ENCODE assay signal across 1 cellular context in the genomic region with DNA sequence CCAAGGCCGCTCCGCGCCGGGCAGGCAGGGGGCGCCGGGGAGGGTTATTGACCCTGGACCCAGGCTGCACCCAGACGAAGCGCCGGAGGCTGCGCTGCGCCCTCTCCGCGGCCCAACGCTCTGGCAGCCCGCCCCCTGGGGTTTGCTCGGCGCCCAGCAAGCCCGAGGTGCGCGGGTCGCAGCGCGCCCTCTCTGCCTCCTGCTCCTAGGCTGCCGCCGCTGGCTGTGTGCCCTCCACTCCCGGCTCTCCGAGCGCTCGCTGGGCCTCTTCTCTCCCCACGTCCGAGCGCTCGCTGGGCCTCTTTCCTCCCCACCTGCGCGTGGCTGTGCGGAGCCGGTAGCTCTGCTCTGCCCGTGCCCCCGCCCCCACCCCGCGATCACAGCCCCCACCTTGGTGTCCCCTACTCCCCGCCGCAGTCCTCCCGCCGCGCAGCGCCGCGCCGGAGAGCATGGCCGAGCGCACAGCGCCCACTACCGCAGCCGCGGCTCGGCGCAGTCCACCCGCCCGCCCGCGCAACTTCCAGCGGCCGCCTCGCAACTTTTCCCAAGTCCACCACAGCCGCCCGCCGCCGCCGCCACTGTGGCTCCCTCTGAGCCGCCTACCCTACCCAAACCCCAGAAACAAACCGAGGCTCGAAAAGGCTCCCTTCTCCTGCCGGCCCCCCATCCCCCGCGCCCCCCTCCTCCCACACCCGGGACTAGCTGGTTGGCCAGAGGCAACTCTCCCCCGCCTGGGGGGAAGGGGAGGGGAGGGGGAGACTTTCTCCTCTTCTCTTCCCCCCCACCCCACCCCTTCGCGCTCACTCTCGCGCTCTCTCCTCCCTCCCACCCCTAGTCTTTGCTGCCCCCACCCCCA.
A peak's percentile ranks its signal among the peaks of the same experiment; 100 is the strongest.
TF ChIP-seq lines count a peak whose summit lies in the region.

No MANE protein-coding gene starts in this region.

TF ChIP-seq in HepG2, 621 proteins besides CTCF, POLR2A, EP300 and RAD21 (continued from another document and continues in another):
- TF ChIP-seq KLF6 (CRISPR knock-in tag; IDR thresholded peaks at IDR 0.05), result no peak
- no peak for TF ChIP-seq SNRNP70 (IDR thresholded peaks at IDR 0.05; ENCODE audit: low read depth, low read length)
- TF ChIP-seq GPN1 (CRISPR knock-in tag; IDR thresholded peaks at IDR 0.05; ENCODE audit: borderline replicate concordance), result no peak
- TF ChIP-seq ZNF879 (CRISPR knock-in tag; IDR thresholded peaks at IDR 0.05), result no peak
- TF ChIP-seq SAFB2 (CRISPR knock-in tag; IDR thresholded peaks at IDR 0.05; ENCODE audit: borderline replicate concordance, low read depth), result 0 out of 2 replicates have a peak, but pooled peaks have one; percentile 69
- TF ChIP-seq, protein P1, sequence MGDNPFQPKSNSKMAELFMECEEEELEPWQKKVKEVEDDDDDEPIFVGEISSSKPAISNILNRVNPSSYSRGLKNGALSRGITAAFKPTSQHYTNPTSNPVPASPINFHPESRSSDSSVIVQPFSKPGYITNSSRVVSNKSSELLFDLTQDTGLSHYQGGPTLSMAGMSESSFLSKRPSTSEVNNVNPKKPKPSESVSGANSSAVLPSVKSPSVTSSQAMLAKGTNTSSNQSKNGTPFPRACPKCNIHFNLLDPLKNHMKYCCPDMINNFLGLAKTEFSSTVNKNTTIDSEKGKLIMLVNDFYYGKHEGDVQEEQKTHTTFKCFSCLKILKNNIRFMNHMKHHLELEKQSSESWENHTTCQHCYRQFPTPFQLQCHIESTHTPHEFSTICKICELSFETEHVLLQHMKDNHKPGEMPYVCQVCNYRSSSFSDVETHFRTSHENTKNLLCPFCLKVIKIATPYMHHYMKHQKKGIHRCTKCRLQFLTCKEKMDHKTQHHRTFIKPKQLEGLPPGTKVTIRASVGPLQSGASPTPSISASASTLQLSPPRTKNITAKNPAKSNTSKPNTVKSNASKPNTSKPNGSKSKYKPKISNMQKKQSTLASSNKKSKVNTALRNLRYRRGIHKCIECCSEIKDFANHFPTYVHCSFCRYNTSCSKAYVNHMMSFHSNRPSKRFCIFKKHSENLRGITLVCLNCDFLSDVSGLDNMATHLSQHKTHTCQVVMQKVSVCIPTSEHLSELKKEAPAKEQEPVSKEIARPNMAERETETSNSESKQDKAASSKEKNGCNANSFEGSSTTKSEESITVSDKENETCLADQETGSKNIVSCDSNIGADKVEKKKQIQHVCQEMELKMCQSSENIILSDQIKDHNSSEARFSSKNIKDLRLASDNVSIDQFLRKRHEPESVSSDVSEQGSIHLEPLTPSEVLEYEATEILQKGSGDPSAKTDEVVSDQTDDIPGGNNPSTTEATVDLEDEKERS (CRISPR knock-in tag; IDR thresholded peaks at IDR 0.05), result 0 out of 2 replicates have a peak, but pooled peaks have one; percentile 23
- TF ChIP-seq, protein P2, sequence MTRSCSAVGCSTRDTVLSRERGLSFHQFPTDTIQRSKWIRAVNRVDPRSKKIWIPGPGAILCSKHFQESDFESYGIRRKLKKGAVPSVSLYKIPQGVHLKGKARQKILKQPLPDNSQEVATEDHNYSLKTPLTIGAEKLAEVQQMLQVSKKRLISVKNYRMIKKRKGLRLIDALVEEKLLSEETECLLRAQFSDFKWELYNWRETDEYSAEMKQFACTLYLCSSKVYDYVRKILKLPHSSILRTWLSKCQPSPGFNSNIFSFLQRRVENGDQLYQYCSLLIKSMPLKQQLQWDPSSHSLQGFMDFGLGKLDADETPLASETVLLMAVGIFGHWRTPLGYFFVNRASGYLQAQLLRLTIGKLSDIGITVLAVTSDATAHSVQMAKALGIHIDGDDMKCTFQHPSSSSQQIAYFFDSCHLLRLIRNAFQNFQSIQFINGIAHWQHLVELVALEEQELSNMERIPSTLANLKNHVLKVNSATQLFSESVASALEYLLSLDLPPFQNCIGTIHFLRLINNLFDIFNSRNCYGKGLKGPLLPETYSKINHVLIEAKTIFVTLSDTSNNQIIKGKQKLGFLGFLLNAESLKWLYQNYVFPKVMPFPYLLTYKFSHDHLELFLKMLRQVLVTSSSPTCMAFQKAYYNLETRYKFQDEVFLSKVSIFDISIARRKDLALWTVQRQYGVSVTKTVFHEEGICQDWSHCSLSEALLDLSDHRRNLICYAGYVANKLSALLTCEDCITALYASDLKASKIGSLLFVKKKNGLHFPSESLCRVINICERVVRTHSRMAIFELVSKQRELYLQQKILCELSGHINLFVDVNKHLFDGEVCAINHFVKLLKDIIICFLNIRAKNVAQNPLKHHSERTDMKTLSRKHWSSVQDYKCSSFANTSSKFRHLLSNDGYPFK (CRISPR knock-in tag; IDR thresholded peaks at IDR 0.05; ENCODE audit: borderline replicate concordance), result no peak
- TF ChIP-seq RXRA (CRISPR knock-in tag; IDR thresholded peaks at IDR 0.05), result peak; percentile 83
- TF ChIP-seq SAP130 (CRISPR knock-in tag; IDR thresholded peaks at IDR 0.05; ENCODE audit: low read depth), result peak; percentile 15; the same call in 1 of the 2 replicates
- TF ChIP-seq ZFX (CRISPR knock-in tag; IDR thresholded peaks at IDR 0.05; ENCODE audit: low read depth), result peak; percentile 63
- no peak for TF ChIP-seq SOX13 (IDR thresholded peaks at IDR 0.05)
- peak in 1 of 2 experiments; percentile 7; a peak in 1 of 4 replicates for TF ChIP-seq SOX13 (CRISPR knock-in tag; conservative IDR thresholded peaks at IDR 0.05 in 1 of 2, IDR thresholded peaks at IDR 0.05 in 1 of 2)
- TF ChIP-seq, protein P3, sequence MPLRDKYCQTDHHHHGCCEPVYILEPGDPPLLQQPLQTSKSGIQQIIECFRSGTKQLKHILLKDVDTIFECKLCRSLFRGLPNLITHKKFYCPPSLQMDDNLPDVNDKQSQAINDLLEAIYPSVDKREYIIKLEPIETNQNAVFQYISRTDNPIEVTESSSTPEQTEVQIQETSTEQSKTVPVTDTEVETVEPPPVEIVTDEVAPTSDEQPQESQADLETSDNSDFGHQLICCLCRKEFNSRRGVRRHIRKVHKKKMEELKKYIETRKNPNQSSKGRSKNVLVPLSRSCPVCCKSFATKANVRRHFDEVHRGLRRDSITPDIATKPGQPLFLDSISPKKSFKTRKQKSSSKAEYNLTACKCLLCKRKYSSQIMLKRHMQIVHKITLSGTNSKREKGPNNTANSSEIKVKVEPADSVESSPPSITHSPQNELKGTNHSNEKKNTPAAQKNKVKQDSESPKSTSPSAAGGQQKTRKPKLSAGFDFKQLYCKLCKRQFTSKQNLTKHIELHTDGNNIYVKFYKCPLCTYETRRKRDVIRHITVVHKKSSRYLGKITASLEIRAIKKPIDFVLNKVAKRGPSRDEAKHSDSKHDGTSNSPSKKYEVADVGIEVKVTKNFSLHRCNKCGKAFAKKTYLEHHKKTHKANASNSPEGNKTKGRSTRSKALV (CRISPR knock-in tag; IDR thresholded peaks at IDR 0.05), result peak; percentile 96
- TF ChIP-seq MED1 (CRISPR knock-in tag; IDR thresholded peaks at IDR 0.05), result 0 out of 2 replicates have a peak, but pooled peaks have one; percentile 20
- no peak for TF ChIP-seq NONO (IDR thresholded peaks at IDR 0.05)
- 0 out of 2 replicates have a peak, but pooled peaks have one; percentile 42 for TF ChIP-seq NONO (CRISPR knock-in tag; conservative IDR thresholded peaks at IDR 0.05)
- no peak for TF ChIP-seq MEF2D (CRISPR knock-in tag; IDR thresholded peaks at IDR 0.05)
- TF ChIP-seq PHF5A (CRISPR knock-in tag; IDR thresholded peaks at IDR 0.05; ENCODE audit: low read depth, unreplicated experiment), result no peak
- TF ChIP-seq, protein P4, sequence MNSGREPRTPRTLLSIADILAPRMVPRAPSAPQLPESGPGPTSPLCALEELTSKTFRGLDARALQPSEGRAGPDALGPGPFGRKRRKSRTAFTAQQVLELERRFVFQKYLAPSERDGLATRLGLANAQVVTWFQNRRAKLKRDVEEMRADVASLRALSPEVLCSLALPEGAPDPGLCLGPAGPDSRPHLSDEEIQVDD (CRISPR knock-in tag; IDR thresholded peaks at IDR 0.05; ENCODE audit: borderline replicate concordance), result no peak
- peak; percentile 72; the same call in 1 of the 2 replicates for TF ChIP-seq MTF2 (CRISPR knock-in tag; IDR thresholded peaks at IDR 0.05; ENCODE audit: borderline replicate concordance)
- TF ChIP-seq, protein P5, sequence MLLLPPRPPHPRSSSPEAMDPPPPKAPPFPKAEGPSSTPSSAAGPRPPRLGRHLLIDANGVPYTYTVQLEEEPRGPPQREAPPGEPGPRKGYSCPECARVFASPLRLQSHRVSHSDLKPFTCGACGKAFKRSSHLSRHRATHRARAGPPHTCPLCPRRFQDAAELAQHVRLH (CRISPR knock-in tag; IDR thresholded peaks at IDR 0.05; ENCODE audit: borderline replicate concordance, low read depth), result peak; percentile 68; the same call in 1 of the 2 replicates
- TF ChIP-seq ZNF292 (CRISPR knock-in tag; IDR thresholded peaks at IDR 0.05; ENCODE audit: borderline replicate concordance, low read depth), result no peak
- TF ChIP-seq ZSCAN29 (CRISPR knock-in tag; conservative IDR thresholded peaks at IDR 0.05), result no peak
- TF ChIP-seq, protein P6, sequence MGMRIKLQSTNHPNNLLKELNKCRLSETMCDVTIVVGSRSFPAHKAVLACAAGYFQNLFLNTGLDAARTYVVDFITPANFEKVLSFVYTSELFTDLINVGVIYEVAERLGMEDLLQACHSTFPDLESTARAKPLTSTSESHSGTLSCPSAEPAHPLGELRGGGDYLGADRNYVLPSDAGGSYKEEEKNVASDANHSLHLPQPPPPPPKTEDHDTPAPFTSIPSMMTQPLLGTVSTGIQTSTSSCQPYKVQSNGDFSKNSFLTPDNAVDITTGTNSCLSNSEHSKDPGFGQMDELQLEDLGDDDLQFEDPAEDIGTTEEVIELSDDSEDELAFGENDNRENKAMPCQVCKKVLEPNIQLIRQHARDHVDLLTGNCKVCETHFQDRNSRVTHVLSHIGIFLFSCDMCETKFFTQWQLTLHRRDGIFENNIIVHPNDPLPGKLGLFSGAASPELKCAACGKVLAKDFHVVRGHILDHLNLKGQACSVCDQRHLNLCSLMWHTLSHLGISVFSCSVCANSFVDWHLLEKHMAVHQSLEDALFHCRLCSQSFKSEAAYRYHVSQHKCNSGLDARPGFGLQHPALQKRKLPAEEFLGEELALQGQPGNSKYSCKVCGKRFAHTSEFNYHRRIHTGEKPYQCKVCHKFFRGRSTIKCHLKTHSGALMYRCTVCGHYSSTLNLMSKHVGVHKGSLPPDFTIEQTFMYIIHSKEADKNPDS (CRISPR knock-in tag; IDR thresholded peaks at IDR 0.05), result no peak
- no peak for TF ChIP-seq GTF2F1 (IDR thresholded peaks at IDR 0.05; ENCODE audit: low read length)
- TF ChIP-seq ELF1 (CRISPR knock-in tag; IDR thresholded peaks at IDR 0.05), result 0 out of 2 replicates have a peak, but pooled peaks have one; percentile 7
- peak; percentile 23; the same call in 1 of the 2 replicates for TF ChIP-seq ZNF441 (CRISPR knock-in tag; IDR thresholded peaks at IDR 0.05; ENCODE audit: borderline replicate concordance)
- no peak for TF ChIP-seq ZFP36 (IDR thresholded peaks at IDR 0.05; ENCODE audit: borderline replicate concordance, low read depth, low read length, partially characterized antibody)
- no peak for TF ChIP-seq ZNF660 (CRISPR knock-in tag; IDR thresholded peaks at IDR 0.05; ENCODE audit: borderline replicate concordance, low read depth)
- peak; percentile 58; the same call in 1 of the 2 replicates for TF ChIP-seq POGZ (CRISPR knock-in tag; IDR thresholded peaks at IDR 0.05)
- TF ChIP-seq, protein P7, sequence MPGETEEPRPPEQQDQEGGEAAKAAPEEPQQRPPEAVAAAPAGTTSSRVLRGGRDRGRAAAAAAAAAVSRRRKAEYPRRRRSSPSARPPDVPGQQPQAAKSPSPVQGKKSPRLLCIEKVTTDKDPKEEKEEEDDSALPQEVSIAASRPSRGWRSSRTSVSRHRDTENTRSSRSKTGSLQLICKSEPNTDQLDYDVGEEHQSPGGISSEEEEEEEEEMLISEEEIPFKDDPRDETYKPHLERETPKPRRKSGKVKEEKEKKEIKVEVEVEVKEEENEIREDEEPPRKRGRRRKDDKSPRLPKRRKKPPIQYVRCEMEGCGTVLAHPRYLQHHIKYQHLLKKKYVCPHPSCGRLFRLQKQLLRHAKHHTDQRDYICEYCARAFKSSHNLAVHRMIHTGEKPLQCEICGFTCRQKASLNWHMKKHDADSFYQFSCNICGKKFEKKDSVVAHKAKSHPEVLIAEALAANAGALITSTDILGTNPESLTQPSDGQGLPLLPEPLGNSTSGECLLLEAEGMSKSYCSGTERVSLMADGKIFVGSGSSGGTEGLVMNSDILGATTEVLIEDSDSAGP (CRISPR knock-in tag; IDR thresholded peaks at IDR 0.05; ENCODE audit: borderline replicate concordance), result peak; percentile 69; the same call in 1 of the 2 replicates
- no peak for TF ChIP-seq RCOR2 (CRISPR knock-in tag; IDR thresholded peaks at IDR 0.05)
- peak; percentile 71; the same call in 1 of the 2 replicates for TF ChIP-seq ZNF747 (CRISPR knock-in tag; IDR thresholded peaks at IDR 0.05; ENCODE audit: borderline replicate concordance)
- TF ChIP-seq ZNF253 (CRISPR knock-in tag; IDR thresholded peaks at IDR 0.05; ENCODE audit: borderline replicate concordance), result no peak
- TF ChIP-seq FOXO1 (CRISPR knock-in tag; IDR thresholded peaks at IDR 0.05), result no peak
- no peak for TF ChIP-seq ZSCAN30 (CRISPR knock-in tag; IDR thresholded peaks at IDR 0.05)
- no peak for TF ChIP-seq TSC22D2 (CRISPR knock-in tag; IDR thresholded peaks at IDR 0.05; ENCODE audit: borderline replicate concordance)
- peak; percentile 47; the same call in 1 of the 2 replicates for TF ChIP-seq ZNF768 (CRISPR knock-in tag; IDR thresholded peaks at IDR 0.05)
- TF ChIP-seq ZNF225 (CRISPR knock-in tag; IDR thresholded peaks at IDR 0.05), result no peak
- TF ChIP-seq ZBTB38 (CRISPR knock-in tag; IDR thresholded peaks at IDR 0.05), result 0 out of 2 replicates have a peak, but pooled peaks have one; percentile 48
- TF ChIP-seq, protein P8, sequence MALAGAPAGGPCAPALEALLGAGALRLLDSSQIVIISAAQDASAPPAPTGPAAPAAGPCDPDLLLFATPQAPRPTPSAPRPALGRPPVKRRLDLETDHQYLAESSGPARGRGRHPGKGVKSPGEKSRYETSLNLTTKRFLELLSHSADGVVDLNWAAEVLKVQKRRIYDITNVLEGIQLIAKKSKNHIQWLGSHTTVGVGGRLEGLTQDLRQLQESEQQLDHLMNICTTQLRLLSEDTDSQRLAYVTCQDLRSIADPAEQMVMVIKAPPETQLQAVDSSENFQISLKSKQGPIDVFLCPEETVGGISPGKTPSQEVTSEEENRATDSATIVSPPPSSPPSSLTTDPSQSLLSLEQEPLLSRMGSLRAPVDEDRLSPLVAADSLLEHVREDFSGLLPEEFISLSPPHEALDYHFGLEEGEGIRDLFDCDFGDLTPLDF (CRISPR knock-in tag; IDR thresholded peaks at IDR 0.05), result peak; percentile 58; the same call in 1 of the 2 replicates
- TF ChIP-seq HNRNPL (IDR thresholded peaks at IDR 0.05; ENCODE audit: low read depth, low read length), result no peak
- no peak for TF ChIP-seq ATAD3A (CRISPR knock-in tag; IDR thresholded peaks at IDR 0.05)
- TF ChIP-seq YEATS4 (CRISPR knock-in tag; IDR thresholded peaks at IDR 0.05; ENCODE audit: borderline replicate concordance), result no peak
- TF ChIP-seq, protein P9, sequence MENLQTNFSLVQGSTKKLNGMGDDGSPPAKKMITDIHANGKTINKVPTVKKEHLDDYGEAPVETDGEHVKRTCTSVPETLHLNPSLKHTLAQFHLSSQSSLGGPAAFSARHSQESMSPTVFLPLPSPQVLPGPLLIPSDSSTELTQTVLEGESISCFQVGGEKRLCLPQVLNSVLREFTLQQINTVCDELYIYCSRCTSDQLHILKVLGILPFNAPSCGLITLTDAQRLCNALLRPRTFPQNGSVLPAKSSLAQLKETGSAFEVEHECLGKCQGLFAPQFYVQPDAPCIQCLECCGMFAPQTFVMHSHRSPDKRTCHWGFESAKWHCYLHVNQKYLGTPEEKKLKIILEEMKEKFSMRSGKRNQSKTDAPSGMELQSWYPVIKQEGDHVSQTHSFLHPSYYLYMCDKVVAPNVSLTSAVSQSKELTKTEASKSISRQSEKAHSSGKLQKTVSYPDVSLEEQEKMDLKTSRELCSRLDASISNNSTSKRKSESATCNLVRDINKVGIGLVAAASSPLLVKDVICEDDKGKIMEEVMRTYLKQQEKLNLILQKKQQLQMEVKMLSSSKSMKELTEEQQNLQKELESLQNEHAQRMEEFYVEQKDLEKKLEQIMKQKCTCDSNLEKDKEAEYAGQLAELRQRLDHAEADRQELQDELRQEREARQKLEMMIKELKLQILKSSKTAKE (CRISPR knock-in tag; IDR thresholded peaks at IDR 0.05; ENCODE audit: borderline replicate concordance), result no peak
